Comparison of ENCODE assay signal across 1 cellular context in genomic region chr3:58471025-58471887, GRCh38.
TF ChIP-seq lines count a peak whose summit lies in the region.

No MANE protein-coding gene starts in this region.

TF ChIP-seq in HepG2, 621 proteins besides CTCF, POLR2A, EP300 and RAD21 (continued from another document and continues in another):
- TF ChIP-seq IRF9 (CRISPR knock-in tag; IDR thresholded peaks at IDR 0.05; ENCODE audit: borderline replicate concordance) (no peak), ZNF841 (CRISPR knock-in tag; IDR thresholded peaks at IDR 0.05; ENCODE audit: borderline replicate concordance) (peak; percentile 67; the same call in 1 of the 2 replicates), KDM2A (CRISPR knock-in tag; IDR thresholded peaks at IDR 0.05; ENCODE audit: borderline replicate concordance, low read depth) (no peak), HOXA9 (CRISPR knock-in tag; IDR thresholded peaks at IDR 0.05; ENCODE audit: borderline replicate concordance) (no peak), ZNF792 (CRISPR knock-in tag; IDR thresholded peaks at IDR 0.05) (peak; percentile 50; the same call in 1 of the 2 replicates), HHEX (CRISPR knock-in tag; IDR thresholded peaks at IDR 0.05) (peak; percentile 79), NFE2 (CRISPR knock-in tag; IDR thresholded peaks at IDR 0.05) (0 out of 2 replicates have a peak, but pooled peaks have one; percentile 5), PBX2 (CRISPR knock-in tag; IDR thresholded peaks at IDR 0.05) (no peak), ZFX (CRISPR knock-in tag; IDR thresholded peaks at IDR 0.05; ENCODE audit: low read depth) (peak; percentile 81), NFRKB (IDR thresholded peaks at IDR 0.05) (no peak), IRF1 (CRISPR knock-in tag; IDR thresholded peaks at IDR 0.05; ENCODE audit: low read depth) (no peak), THAP8 (CRISPR knock-in tag; IDR thresholded peaks at IDR 0.05; ENCODE audit: borderline replicate concordance) (no peak), NRL (CRISPR knock-in tag; IDR thresholded peaks at IDR 0.05; ENCODE audit: borderline replicate concordance) (no peak), XRCC5 (optimal IDR thresholded peaks at IDR 0.05; ENCODE audit: low read length) (peak; percentile 50), THRA (CRISPR knock-in tag; IDR thresholded peaks at IDR 0.05; ENCODE audit: borderline replicate concordance) (peak; percentile 75), ZBTB20 (CRISPR knock-in tag; IDR thresholded peaks at IDR 0.05; ENCODE audit: borderline replicate concordance, low read depth) (peak; percentile 91; the same call in 1 of the 2 replicates), PAWR (CRISPR knock-in tag; IDR thresholded peaks at IDR 0.05; ENCODE audit: borderline replicate concordance) (no peak), ZBTB39 (CRISPR knock-in tag; IDR thresholded peaks at IDR 0.05) (no peak), ZNF629 (CRISPR knock-in tag; conservative IDR thresholded peaks at IDR 0.05) (peak; percentile 51; the same call in 1 of the 2 replicates), TFDP2 (CRISPR knock-in tag; IDR thresholded peaks at IDR 0.05) (peak; percentile 48; the same call in 1 of the 2 replicates), SP140L (CRISPR knock-in tag; IDR thresholded peaks at IDR 0.05; ENCODE audit: borderline replicate concordance) (no peak), ZNF704 (CRISPR knock-in tag; IDR thresholded peaks at IDR 0.05; ENCODE audit: borderline replicate concordance) (no peak), FOXP4 (CRISPR knock-in tag; IDR thresholded peaks at IDR 0.05) (peak; percentile 96), NBN (conservative IDR thresholded peaks at IDR 0.05) (no peak), HNF4A (CRISPR knock-in tag; IDR thresholded peaks at IDR 0.05) (peak; percentile 52; the same call in 1 of the 2 replicates), ZNF224 (CRISPR knock-in tag; IDR thresholded peaks at IDR 0.05) (peak; percentile 84; the same call in 1 of the 2 replicates), MTA3 (CRISPR knock-in tag; IDR thresholded peaks at IDR 0.05) (no peak), ZMYM3 (CRISPR knock-in tag; IDR thresholded peaks at IDR 0.05) (peak; percentile 38), ZNF296 (CRISPR knock-in tag; conservative IDR thresholded peaks at IDR 0.05) (no peak), MAX (IDR thresholded peaks at IDR 0.05) (no peak), ZNF562 (CRISPR knock-in tag; IDR thresholded peaks at IDR 0.05; ENCODE audit: borderline replicate concordance) (no peak), ZNF503 (CRISPR knock-in tag; IDR thresholded peaks at IDR 0.05) (peak; percentile 96), PRDM15 (CRISPR knock-in tag; IDR thresholded peaks at IDR 0.05) (peak; percentile 71; the same call in 1 of the 2 replicates), ZNF18 (CRISPR knock-in tag; IDR thresholded peaks at IDR 0.05; ENCODE audit: insufficient replicate concordance) (peak; percentile 83), ZNF10 (CRISPR knock-in tag; IDR thresholded peaks at IDR 0.05; ENCODE audit: borderline replicate concordance, low read depth) (no peak)
